8 cellular contexts compared by ENCODE assay signal in the genomic region with DNA sequence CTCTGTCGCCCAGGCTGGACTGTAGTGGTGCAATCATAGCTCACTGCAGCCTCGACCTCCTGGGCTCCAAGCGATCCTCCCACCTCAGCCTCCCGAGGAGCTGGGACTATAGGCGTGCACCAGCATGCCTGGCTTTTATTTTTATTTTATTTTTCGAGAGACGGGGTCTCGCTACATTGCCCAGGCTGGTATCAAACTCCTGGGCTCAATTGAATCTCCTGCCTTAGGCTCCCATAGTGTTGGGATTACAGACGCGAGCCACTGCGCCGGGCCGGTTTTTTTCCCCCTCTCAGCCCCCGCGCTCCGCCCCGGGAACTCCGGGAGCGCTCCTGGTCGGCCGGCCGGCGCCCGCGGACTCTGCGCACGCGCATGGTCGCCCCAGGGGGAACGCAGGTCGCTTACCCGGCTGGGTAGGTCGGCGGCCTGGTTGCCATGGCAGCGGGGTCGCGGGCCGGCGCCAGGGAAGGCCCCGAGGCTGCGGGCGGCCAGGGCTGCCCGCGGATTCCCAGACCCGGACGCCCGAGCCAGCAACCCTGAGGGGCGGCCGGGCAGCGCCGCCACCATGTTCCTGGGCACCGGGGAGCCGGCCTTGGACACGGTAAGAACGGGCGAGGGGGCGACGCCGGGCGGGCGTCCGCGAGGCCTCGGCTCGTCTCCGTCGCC. TPM values are rescaled to one million over a fixed set of nuclear protein-coding genes. Genes with fewer than 3 reads are reported as not detected.
DNase-seq lines count a peak whose midpoint lies in the region; ATAC-seq and TF ChIP-seq lines count a peak whose summit lies in the region.

A gene with protein sequence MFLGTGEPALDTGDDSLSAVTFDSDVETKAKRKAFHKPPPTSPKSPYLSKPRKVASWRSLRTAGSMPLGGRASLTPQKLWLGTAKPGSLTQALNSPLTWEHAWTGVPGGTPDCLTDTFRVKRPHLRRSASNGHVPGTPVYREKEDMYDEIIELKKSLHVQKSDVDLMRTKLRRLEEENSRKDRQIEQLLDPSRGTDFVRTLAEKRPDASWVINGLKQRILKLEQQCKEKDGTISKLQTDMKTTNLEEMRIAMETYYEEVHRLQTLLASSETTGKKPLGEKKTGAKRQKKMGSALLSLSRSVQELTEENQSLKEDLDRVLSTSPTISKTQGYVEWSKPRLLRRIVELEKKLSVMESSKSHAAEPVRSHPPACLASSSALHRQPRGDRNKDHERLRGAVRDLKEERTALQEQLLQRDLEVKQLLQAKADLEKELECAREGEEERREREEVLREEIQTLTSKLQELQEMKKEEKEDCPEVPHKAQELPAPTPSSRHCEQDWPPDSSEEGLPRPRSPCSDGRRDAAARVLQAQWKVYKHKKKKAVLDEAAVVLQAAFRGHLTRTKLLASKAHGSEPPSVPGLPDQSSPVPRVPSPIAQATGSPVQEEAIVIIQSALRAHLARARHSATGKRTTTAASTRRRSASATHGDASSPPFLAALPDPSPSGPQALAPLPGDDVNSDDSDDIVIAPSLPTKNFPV (plus strand): TSS at position 360 of the 663 bp plus-strand sequence. CDS start 203 bp downstream, at position 563.

- peak within 1 kb of the TSS; percentile 85; the same call in 1 of the 2 replicates for H3K23ac ChIP-seq in IMR-90 (ENCODE audit: low read depth, low read length)

- peaks cover 9% of the 10 kb centered on the region for H3K4me1 ChIP-seq in IMR-90 (ENCODE audit: control insufficient read depth, insufficient read depth, low read length)
- peaks cover 2 to 39% (median 14%) of the 10 kb centered on the region in 4 donors for H3K4me1 ChIP-seq in Peyer's patch
- peaks cover 23 to 58% (median 31%) of the 10 kb centered on the region in 3 donors for H3K4me1 ChIP-seq in esophagus squamous epithelium
- H3K4me1 ChIP-seq in muscle layer of duodenum (ENCODE audit: control insufficient read depth in 1 of 2, insufficient read depth in 2 of 2, low read length in 2 of 2) = peaks cover 12 to 24% of the 10 kb centered on the region in 2 donors

- H4K5ac ChIP-seq in IMR-90 (ENCODE audit: low read depth, low read length) = peak within 1 kb of the TSS; percentile 65

- peak within 1 kb of the TSS; percentile 41; the same call in 1 of the 2 replicates for H3K27ac ChIP-seq in IMR-90 (ENCODE audit: insufficient read depth, low read length)
- H3K27ac ChIP-seq in Peyer's patch = peak within 1 kb of the TSS; percentile 61 to 93 (median 78)
- H3K27ac ChIP-seq in esophagus squamous epithelium = peak within 1 kb of the TSS; percentile 44 to 81 (median 70)
- no peak within 1 kb of the TSS for H3K27ac ChIP-seq in muscle layer of duodenum (ENCODE audit: low read length)

- H4K91ac ChIP-seq in IMR-90 (ENCODE audit: insufficient read depth, low read depth, low read length) = no peak within 1 kb of the TSS; the same call in none of the 2 replicates

- H3K36me3 ChIP-seq in IMR-90 (ENCODE audit: control insufficient read depth, insufficient read depth, low read length) (no peaks in the 10 kb centered on the region), Peyer's patch (no peaks in the 10 kb centered on the region), esophagus squamous epithelium (no peaks in the 10 kb centered on the region), muscle layer of duodenum (ENCODE audit: control insufficient read depth in 1 of 2, insufficient read depth in 2 of 2, low read length in 2 of 2) (no peaks in the 10 kb centered on the region)

- H4K20me1 ChIP-seq in IMR-90 (ENCODE audit: insufficient read depth, low read length) = peaks cover 6% of the 10 kb centered on the region; the same call in 1 of the 2 replicates

- TF ChIP-seq POLR2A in IMR-90 (IDR thresholded peaks at IDR 0.05; ENCODE audit: low read depth, low read length) = no peak
- peak; percentile 8 to 18 for TF ChIP-seq POLR2A in Peyer's patch (IDR thresholded peaks at IDR 0.05)
- peak in 1 of 4 donors; percentile 25 for TF ChIP-seq POLR2A in esophagus squamous epithelium (IDR thresholded peaks at IDR 0.05)

- H3K4ac ChIP-seq in IMR-90 (ENCODE audit: low read depth, low read length) = peak within 1 kb of the TSS; percentile 65; the same call in 1 of the 2 replicates

- peak within 1 kb of the TSS; percentile 82 for H3K9ac ChIP-seq in IMR-90 (ENCODE audit: low read depth, low read length)

- POLR2A ChIA-PET in IMR-90 (lab: Charles Lee; ENCODE audit: unreplicated experiment) = interaction anchor here (0.5 kb wide), 1 partner anchor 11 kb away, joined by 4 read pairs; no protein-coding TSS in a partner anchor

- H3K27me3 ChIP-seq in IMR-90 (ENCODE audit: control insufficient read depth, insufficient read depth, low read length) = no peaks in the 10 kb centered on the region
- H3K27me3 ChIP-seq in Peyer's patch = no peaks in the 10 kb centered on the region
- no peaks in the 10 kb centered on the region for H3K27me3 ChIP-seq in esophagus squamous epithelium
- no peaks in the 10 kb centered on the region for H3K27me3 ChIP-seq in muscle layer of duodenum (ENCODE audit: low read depth, low read length)

- peak within 1 kb of the TSS; percentile 96 for H3K4me2 ChIP-seq in IMR-90 (ENCODE audit: low read depth, low read length)

- H3K9me3 Mint-ChIP-seq in activated T-cell treated with anti-CD3 and anti-CD28 coated beads, Interleukin-2, amount 50 U/mL, for 72 hours = no peaks in the 10 kb centered on the region

- peak within 1 kb of the TSS; percentile 0; the same call in 1 of the 2 replicates for H3K18ac ChIP-seq in IMR-90 (ENCODE audit: low read depth, low read length)

- no peaks in the 10 kb centered on the region for H3K27me3 Mint-ChIP-seq in activated T-cell treated with anti-CD3 and anti-CD28 coated beads, Interleukin-2, amount 50 U/mL, for 72 hours (ENCODE audit: low read depth)

- TF ChIP-seq RAD21 in IMR-90 (IDR thresholded peaks at IDR 0.05; ENCODE audit: low read length) = no peak

- ATAC-seq in GM21515 (IDR thresholded peaks at IDR 0.05; ENCODE audit: unreplicated experiment) (peak; percentile 57), IMR-90 (ENCODE audit: low read depth) (peak; percentile 70)
- ATAC-seq in activated T-cell treated with anti-CD3 and anti-CD28 coated beads, Interleukin-2, amount 50 U/mL, for 72 hours (replicated peaks in 1 of 2) = peak; percentile 68 to 70

- H3K9me3 ChIP-seq in IMR-90 (ENCODE audit: control insufficient read depth, insufficient read depth, low read length) (no peaks in the 10 kb centered on the region), Peyer's patch (no peaks in the 10 kb centered on the region), esophagus squamous epithelium (no peaks in the 10 kb centered on the region), muscle layer of duodenum (ENCODE audit: control insufficient read depth in 1 of 2, low read length in 2 of 2) (no peaks in the 10 kb centered on the region)

- H2BK5ac ChIP-seq in IMR-90 (ENCODE audit: low read depth, low read length, poor library complexity, severe bottlenecking) = peak within 1 kb of the TSS; percentile 32

- 16% methylated on average over 11 of the region's 67 CpGs; no CpG with 5 or more reads in 1 of the 2 experiments for WGBS in IMR-90 (ENCODE audit: extremely low coverage in 2 of 2, insufficient read length in 1 of 2), 2 experiments
- 4% methylated on average over 8 to 10 of the region's 67 CpGs for WGBS in esophagus squamous epithelium, 2 donors

- peak within 1 kb of the TSS; percentile 70 for H3K27ac Mint-ChIP-seq in activated T-cell treated with anti-CD3 and anti-CD28 coated beads, Interleukin-2, amount 50 U/mL, for 72 hours

- H4K8ac ChIP-seq in IMR-90 (ENCODE audit: low read depth in 2 of 2, low read length in 2 of 2) = peak within 1 kb of the TSS; percentile 63 to 88

- BruUV-seq in IMR-90 (replicated peaks; lab: Mats Ljungman, UMichigan) = no TSS peak

- H2BK120ac ChIP-seq in IMR-90 (ENCODE audit: low read depth, low read length) = peak within 1 kb of the TSS; percentile 26

- H3K4me3 Mint-ChIP-seq in activated T-cell treated with anti-CD3 and anti-CD28 coated beads, Interleukin-2, amount 50 U/mL, for 72 hours = peak within 1 kb of the TSS; percentile 81 to 86

- 0 out of 2 replicates have a peak within 1 kb of the TSS, but pooled peaks have one; percentile 1 for H2BK20ac ChIP-seq in IMR-90 (ENCODE audit: low read depth, low read length)

- in situ Hi-C loops in Caki2 (cut with HindIII; ENCODE audit: low pct_unique_long_range_greater_than_20kb, low sequenced_read_pairs) (no loop called here), IMR-90 (cut with MboI; ENCODE audit: low sequenced_read_pairs) (no loop called here)

- peak within 1 kb of the TSS; percentile 97 for H2AFZ ChIP-seq in IMR-90 (replicated peaks; ENCODE audit: low read length, poor library complexity)

- dilution Hi-C loops in IMR-90 (cut with HindIII; ENCODE audit: low sequenced_read_pairs, unreplicated experiment) = no loop called here

- H2AK5ac ChIP-seq in IMR-90 (ENCODE audit: low read depth, low read length) = peak within 1 kb of the TSS; percentile 16; the same call in 1 of the 2 replicates

- intact Hi-C loops in IMR-90 (cut with micrococcal nuclease) = loop anchor here (2.0 to 5.0 kb wide), 3 partner anchors 74 to 106 kb away; partner anchors contain the start of genes GRIFIN and TTYH3
- intact Hi-C loops in esophagus squamous epithelium (cut with DNase I) = no loop called here

- peak within 1 kb of the TSS; percentile 51 for H3K56ac ChIP-seq in IMR-90 (ENCODE audit: extremely low read depth, insufficient read depth, low read length)

- H3K9me1 ChIP-seq in IMR-90 (ENCODE audit: insufficient read depth, low read length) = peaks cover 8% of the 10 kb centered on the region; the same call in 1 of the 2 replicates

- H2BK15ac ChIP-seq in IMR-90 (ENCODE audit: low read depth, low read length) = no peak within 1 kb of the TSS

- peaks cover 27% of the 10 kb centered on the region for H3K4me1 Mint-ChIP-seq in activated T-cell treated with anti-CD3 and anti-CD28 coated beads, Interleukin-2, amount 50 U/mL, for 72 hours (ENCODE audit: low read depth)

- peaks cover 17 to 30% of the 10 kb centered on the region in 2 experiments for H3K79me1 ChIP-seq in IMR-90 (ENCODE audit: low read depth in 1 of 2, low read length in 2 of 2)

- peak within 1 kb of the TSS; percentile 89 for H3K14ac ChIP-seq in IMR-90 (replicated peaks; ENCODE audit: low read depth, low read length)

- DNase-seq in Caki2 (ENCODE audit: low read depth) (peak; percentile 87), IMR-90 (peak; percentile 84), Peyer's patch (peak; percentile 87 to 96 (median 95)), esophagus squamous epithelium (lab: John Stamatoyannopoulos, UW) (no peak)
- DNase-seq in activated T-cell treated with anti-CD3 and anti-CD28 coated beads, Interleukin-2, amount 50 U/mL, for 72 hours = peak; percentile 95 to 98
- peak; percentile 80 for DNase-seq in stimulated activated CD8-positive, alpha-beta memory T cell treated with anti-CD3 and anti-CD28 coated beads, Interleukin-7, amount 100 ng/mL, for 24 hours (ENCODE audit: low read depth)

- peak within 1 kb of the TSS; percentile 97 for H2AK9ac ChIP-seq in IMR-90 (replicated peaks; ENCODE audit: low read depth, low read length, poor library complexity)

- CTCF ChIA-PET in IMR-90 (lab: Yijun Ruan, JAX) = no interaction called here

- TF ChIP-seq CTCF in IMR-90 (conservative IDR thresholded peaks at IDR 0.05; ENCODE audit: low read depth, low read length) = no peak
- peak in 2 of 6 experiments; percentile 2 to 20 for TF ChIP-seq CTCF in Peyer's patch (IDR thresholded peaks at IDR 0.05)
- TF ChIP-seq CTCF in esophagus squamous epithelium (IDR thresholded peaks at IDR 0.05) = peak in 1 of 6 experiments; percentile 33

- no peaks in the 10 kb centered on the region for H3K36me3 Mint-ChIP-seq in activated T-cell treated with anti-CD3 and anti-CD28 coated beads, Interleukin-2, amount 50 U/mL, for 72 hours (ENCODE audit: insufficient read depth in 2 of 2)

- H3K4me3 ChIP-seq in IMR-90 (ENCODE audit: insufficient read depth, low read depth, low read length) (peak within 1 kb of the TSS; percentile 69), Peyer's patch (peak within 1 kb of the TSS; percentile 70 to 100 (median 85)), esophagus squamous epithelium (peak within 1 kb of the TSS; percentile 59 to 99 (median 90)), muscle layer of duodenum (ENCODE audit: low read depth in 1 of 2, low read length in 2 of 2) (peak within 1 kb of the TSS; percentile 66 to 98)

RNA-seq across cellular contexts. Expression of the gene that starts here (rescaled TPM):
- total RNA-seq in Caki2 (2014; rRNA removed; shearing (Covaris generic); ENCODE audit: low replicate concordance) = 8.9 and 32.5 TPM in 2 replicates
- total RNA-seq in IMR-90 (2012; rRNA removed) (5.0 and 6.7 TPM in 2 replicates), Peyer's patch (100 to 1,000 TPM in 1 of 4 donors, 10 to 100 TPM in 3; 30.0 to 159 (median 72.2) TPM), esophagus squamous epithelium (10 to 100 TPM in 1 of 4 donors, 1 to 10 TPM in 3; 4.5 to 10.6 (median 6.3) TPM)
- polyA plus RNA-seq in IMR-90 (2012; rRNA removed) = 6.3 and 8.1 TPM in 2 replicates
- 3.9 and 16.6 TPM in 2 replicates for polyA plus RNA-seq in IMR-90 (2012; cell fraction: cytosol; rRNA removed)
- 15.9 and 17.4 TPM in 2 replicates for polyA plus RNA-seq in IMR-90 (2012; cell fraction: nucleus; rRNA removed; ENCODE audit: low replicate concordance)
- 10 to 100 TPM; 11.8 to 12.2 TPM for total RNA-seq in activated T-cell treated with anti-CD3 and anti-CD28 coated beads, Interleukin-2, amount 50 U/mL, for 72 hours
